Comparison of ENCODE assay signal across 9 cellular contexts in the genomic region with DNA sequence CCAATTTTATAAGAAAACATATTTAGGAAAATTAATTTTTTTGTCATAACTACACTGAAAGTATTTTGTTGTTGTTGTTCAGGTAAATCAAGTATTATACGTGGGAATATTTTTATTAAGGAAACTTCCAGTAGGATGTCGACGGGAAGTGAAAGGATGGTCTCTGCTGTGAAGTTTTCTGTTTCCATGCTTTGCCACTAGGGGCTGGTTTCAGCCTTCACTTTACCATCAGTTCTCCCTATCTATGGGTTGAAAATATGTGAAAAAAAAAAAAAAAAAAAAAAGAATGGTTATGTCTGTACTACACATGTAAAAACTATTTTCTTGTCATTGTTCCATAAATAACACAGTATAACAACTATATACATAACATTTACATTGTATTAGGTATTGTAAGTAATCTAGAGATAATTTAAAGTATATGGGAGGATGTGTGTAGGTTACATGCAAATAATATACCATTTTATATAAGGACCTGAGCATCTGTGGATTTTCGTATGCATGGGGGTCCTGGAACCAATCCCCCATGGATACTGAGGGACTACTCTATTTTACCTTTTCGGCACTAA.
A peak's percentile ranks its signal among the peaks of the same experiment; 100 is the strongest.
DNase-seq lines count a peak whose midpoint lies in the region; ATAC-seq, FAIRE-seq and TF ChIP-seq lines count a peak whose summit lies in the region.
"Had no signal": no experiment of that assay in that cellular context is flagged by ENCODE, and none has a peak within 500 bp of the region (broad histone marks: within the 10 kb centered on the region; RNA-seq: fewer than 3 reads in every experiment).

No MANE protein-coding gene starts in this region.

- no peaks in the 10 kb centered on the region for H3K36me3 ChIP-seq in parathyroid adenoma (ENCODE audit: control insufficient read depth, insufficient read depth, low read length)

- ATAC-seq in GM21576 (IDR thresholded peaks at IDR 0.05; ENCODE audit: unreplicated experiment) (no peak), GM21619 (IDR thresholded peaks at IDR 0.05; ENCODE audit: unreplicated experiment) (no peak)

- no peak overlapping the region for H3K27ac ChIP-seq in parathyroid adenoma

- TF ChIP-seq CTCF in parathyroid adenoma (IDR thresholded peaks at IDR 0.05) = peak; percentile 20

- no peaks in the 10 kb centered on the region for H3K9me3 ChIP-seq in parathyroid adenoma (ENCODE audit: control insufficient read depth, low read length)

- no peak overlapping the region for H3K4me3 ChIP-seq in parathyroid adenoma (ENCODE audit: low read depth, low read length)

- H3K27me3 ChIP-seq in parathyroid adenoma (ENCODE audit: control insufficient read depth, insufficient read depth, low read length) = no peaks in the 10 kb centered on the region

- peak; percentile 64 for DNase-seq in GM03348 (ENCODE audit: low spot score)
- peak; percentile 12 for DNase-seq in NCI-H2171 treated with DMSO at 0.1 percent for 48 hours (lab: John Stamatoyannopoulos, UW)
- peak; percentile 43 for DNase-seq in dedifferentiated amniotic fluid mesenchymal stem cell (ENCODE audit: extremely low spot score)
- no peak for DNase-seq in NCI-H1048 (lab: John Stamatoyannopoulos, UW)
- no peak for DNase-seq in GM12892 (ENCODE audit: insufficient read length)
- DNase-seq: activated effector memory CD4-positive, alpha-beta T cell treated with Interleukin-2 at 50 U/mL for 16 hours had no signal

- no peak overlapping the region for H3K4me2 ChIP-seq in parathyroid adenoma (ENCODE audit: low read length)

- TF ChIP-seq POLR2A in GM12892 (IDR thresholded peaks at IDR 0.05; ENCODE audit: low read depth, low read length) = no peak

- H3K79me2 ChIP-seq in parathyroid adenoma = no peaks in the 10 kb centered on the region

- peaks cover 3% of the 10 kb centered on the region for H3K4me1 ChIP-seq in parathyroid adenoma

- no peak overlapping the region for H2AFZ ChIP-seq in parathyroid adenoma

- FAIRE-seq in GM12892 (lab: Jason Lieb, UNC) = no peak

- H3K9ac ChIP-seq in parathyroid adenoma = no peak overlapping the region

Comparison
In these comparisons a context has a peak if more than half of its experiments do, and no peak if none do; other contexts are left out.
1. DNase-seq: peak in GM03348 (single experiment), NCI-H2171 treated with DMSO at 0.1 percent for 48 hours (single experiment) and dedifferentiated amniotic fluid mesenchymal stem cell (single experiment); none in NCI-H1048 (single experiment) and GM12892 (single experiment).